In genomic region chr17:41959336-41960095, GRCh38 we compare ENCODE assay signal across 1 cellular context.
TF ChIP-seq lines count a peak whose summit lies in the region.

No MANE protein-coding gene starts in this region.

TF ChIP-seq in HepG2, 621 proteins besides CTCF, POLR2A, EP300 and RAD21 (continued from another document):
- TF ChIP-seq TRAFD1 (CRISPR knock-in tag; IDR thresholded peaks at IDR 0.05; ENCODE audit: borderline replicate concordance) (no peak), AKAP8 (CRISPR knock-in tag; IDR thresholded peaks at IDR 0.05) (0 out of 2 replicates have a peak, but pooled peaks have one; percentile 70), ZNF768 (CRISPR knock-in tag; IDR thresholded peaks at IDR 0.05) (no peak), ZNF784 (CRISPR knock-in tag; IDR thresholded peaks at IDR 0.05; ENCODE audit: borderline replicate concordance) (no peak; the same call in 1 of the 2 replicates), ZNF552 (CRISPR knock-in tag; IDR thresholded peaks at IDR 0.05; ENCODE audit: borderline replicate concordance) (0 out of 2 replicates have a peak, but pooled peaks have one; percentile 64), MXD1 (CRISPR knock-in tag; IDR thresholded peaks at IDR 0.05) (no peak; the same call in 1 of the 2 replicates), MBNL3 (CRISPR knock-in tag; conservative IDR thresholded peaks at IDR 0.05) (no peak), MIER3 (CRISPR knock-in tag; IDR thresholded peaks at IDR 0.05; ENCODE audit: borderline replicate concordance) (no peak), FOXP4 (CRISPR knock-in tag; IDR thresholded peaks at IDR 0.05) (no peak; the same call in 1 of the 2 replicates), RCOR2 (CRISPR knock-in tag; IDR thresholded peaks at IDR 0.05) (no peak; the same call in 1 of the 2 replicates), TARDBP (CRISPR knock-in tag; IDR thresholded peaks at IDR 0.05) (peak; percentile 49), ZNF792 (CRISPR knock-in tag; IDR thresholded peaks at IDR 0.05) (peak; percentile 42; the same call in 1 of the 2 replicates), ZNF652 (CRISPR knock-in tag; IDR thresholded peaks at IDR 0.05; ENCODE audit: borderline replicate concordance, low read depth) (no peak; the same call in 1 of the 2 replicates), ATF1 (CRISPR knock-in tag; IDR thresholded peaks at IDR 0.05) (no peak), TERF1 (CRISPR knock-in tag; IDR thresholded peaks at IDR 0.05) (no peak), HINFP (CRISPR knock-in tag; IDR thresholded peaks at IDR 0.05; ENCODE audit: low read depth) (no peak), REST (IDR thresholded peaks at IDR 0.05; ENCODE audit: borderline replicate concordance in 1 of 2, low read depth in 1 of 2, low read length in 2 of 2) (no peak), NFE2L1 (CRISPR knock-in tag; IDR thresholded peaks at IDR 0.05; ENCODE audit: borderline replicate concordance) (no peak), CREBL2 (CRISPR knock-in tag; IDR thresholded peaks at IDR 0.05; ENCODE audit: borderline replicate concordance) (no peak), MAFK (conservative IDR thresholded peaks at IDR 0.05 in 1 of 2, IDR thresholded peaks at IDR 0.05 in 1 of 2; ENCODE audit: low read length in 2 of 2) (no peak), ZBTB46 (CRISPR knock-in tag; IDR thresholded peaks at IDR 0.05; ENCODE audit: borderline replicate concordance) (no peak), ZNF101 (CRISPR knock-in tag; IDR thresholded peaks at IDR 0.05; ENCODE audit: borderline replicate concordance, low read depth) (no peak), ZGPAT (CRISPR knock-in tag; IDR thresholded peaks at IDR 0.05) (peak; percentile 55; the same call in 1 of the 2 replicates), PTBP1 (IDR thresholded peaks at IDR 0.05; ENCODE audit: low read depth, low read length, poor library complexity, severe bottlenecking) (no peak), ZNF564 (CRISPR knock-in tag; IDR thresholded peaks at IDR 0.05) (no peak), ONECUT2 (CRISPR knock-in tag; IDR thresholded peaks at IDR 0.05) (no peak), ZNF737 (CRISPR knock-in tag; IDR thresholded peaks at IDR 0.05; ENCODE audit: borderline replicate concordance) (no peak), HNF4A (CRISPR knock-in tag; IDR thresholded peaks at IDR 0.05) (peak; percentile 3; the same call in 1 of the 2 replicates), ZNF331 (CRISPR knock-in tag; IDR thresholded peaks at IDR 0.05) (peak; percentile 38; the same call in 1 of the 2 replicates)
